Comparison of ENCODE assay signal across 24 cellular contexts in genomic region chr19:49413348-49413747, GRCh38. TPM values are rescaled to one million over a fixed set of nuclear protein-coding genes. Genes with fewer than 3 reads are reported as not detected.
DNase-seq lines count a peak whose midpoint lies in the region; ATAC-seq, FAIRE-seq and TF ChIP-seq lines count a peak whose summit lies in the region.
"Had no signal": no experiment of that assay in that cellular context is flagged by ENCODE, and none has a peak within 500 bp of the region (broad histone marks: within the 10 kb centered on the region; RNA-seq: fewer than 3 reads in every experiment).

No MANE protein-coding gene starts in this region.

- H3K36me3 ChIP-seq in heart left ventricle (no peaks in the 10 kb centered on the region), kidney (ENCODE audit: control insufficient read depth in 1 of 2, insufficient read depth in 2 of 2, low read length in 2 of 2) (no peaks in the 10 kb centered on the region), small intestine (ENCODE audit: control insufficient read depth in 2 of 2, insufficient read depth in 2 of 2, low read length in 2 of 2) (no peaks in the 10 kb centered on the region)

- H3K4me1 ChIP-seq in heart left ventricle: peaks cover 0 to 19% (median 0%) of the 10 kb centered on the region in 12 donors
- no peaks in the 10 kb centered on the region for H3K4me1 ChIP-seq in kidney (ENCODE audit: control insufficient read depth in 1 of 2, insufficient read depth in 1 of 2, low read depth in 1 of 2, low read length in 2 of 2)
- no peaks in the 10 kb centered on the region for H3K4me1 ChIP-seq in small intestine (ENCODE audit: control insufficient read depth in 2 of 2, insufficient read depth in 1 of 2, low read depth in 1 of 2, low read length in 1 of 2)

- no peak for TF ChIP-seq POLR2A in heart left ventricle (IDR thresholded peaks at IDR 0.05)

- H3K4me3 ChIP-seq in heart left ventricle: no peak overlapping the region
- no peak overlapping the region for H3K4me3 ChIP-seq in kidney (ENCODE audit: low read length in 2 of 2)
- H3K4me3 ChIP-seq in small intestine (ENCODE audit: low read depth in 1 of 2, low read length in 2 of 2): no peak overlapping the region

- no peak for TF ChIP-seq CTCF in heart left ventricle (IDR thresholded peaks at IDR 0.05)
- TF ChIP-seq CTCF in kidney (IDR thresholded peaks at IDR 0.05; ENCODE audit: borderline replicate concordance, extremely low read depth, insufficient read depth): no peak

- 57 to 61% (median 59%) methylated on average over 9 of the region's 9 CpGs for WGBS in heart left ventricle, 4 donors
- 62 to 79% (median 71%) methylated on average over 9 of the region's 9 CpGs for WGBS in small intestine, 3 donors

- H3K27me3 ChIP-seq in heart left ventricle (peaks cover 0 to 38% (median 6%) of the 10 kb centered on the region in 9 donors), small intestine (ENCODE audit: control insufficient read depth in 2 of 2, insufficient read depth in 2 of 2, low read length in 2 of 2) (peaks cover 0 to 2% of the 10 kb centered on the region in 2 donors)

- peak in 3 of 5 donors; percentile 37 to 48 (median 40) for DNase-seq in heart left ventricle
- DNase-seq in left cardiac atrium: no peak
- peak; percentile 74 for DNase-seq in SK-N-DZ (ENCODE audit: low spot score)
- DNase-seq in kidney: peak; percentile 87
- no peak for DNase-seq in small intestine
- DNase-seq in NCI-H2107 treated with DMSO at 0.1 percent for 48 hours (lab: John Stamatoyannopoulos, UW; ENCODE audit: unreplicated experiment): no peak
- no peak for DNase-seq in NCI-H1105 (lab: John Stamatoyannopoulos, UW)
- DNase-seq: activated CD8-positive, alpha-beta memory T cell treated with anti-CD3 and anti-CD28 coated beads, Interleukin-2, amount 50 U/mL, for 48 hours; activated effector memory CD4-positive, alpha-beta T cell treated with anti-CD3 and anti-CD28 coated beads, Interleukin-2, amount 50 U/mL, for 16 hours; DMS 273 treated with DMSO at 0.1 percent for 48 hours; foreskin melanocyte; HCEC 1CT; kidney glomerular epithelial cell; NCI-H526 treated with DMSO at 0.1 percent for 48 hours; SIG-M5 had no signal

- H3K9me3 ChIP-seq in heart left ventricle (no peaks in the 10 kb centered on the region), kidney (ENCODE audit: control insufficient read depth in 1 of 2, low read length in 2 of 2) (no peaks in the 10 kb centered on the region), small intestine (ENCODE audit: control insufficient read depth, low read depth) (no peaks in the 10 kb centered on the region)

- no peak overlapping the region for H3K9ac ChIP-seq in kidney (ENCODE audit: low read length in 2 of 2)

- ATAC-seq in heart left ventricle (peak in 1 of 4 donors; percentile 60), left cardiac atrium (no peak), HG02798 (IDR thresholded peaks at IDR 0.05; ENCODE audit: poor library complexity, unreplicated experiment) (no peak)

- FAIRE-seq in kidney (lab: Jason Lieb, UNC) (no peak), small intestine (lab: Jason Lieb, UNC) (no peak)
- FAIRE-seq: G401.6, urothelium cell line had no signal

- H3K27ac ChIP-seq in heart left ventricle: no peak overlapping the region
- H3K27ac ChIP-seq in kidney (ENCODE audit: low read depth in 2 of 2, low read length in 2 of 2): no peak overlapping the region
- H3K27ac ChIP-seq in small intestine (ENCODE audit: low read depth in 1 of 2, low read length in 1 of 2): no peak overlapping the region
- H3K27ac ChIP-seq: VCaP had no signal

- intact Hi-C loops in heart left ventricle (cut with DNase I): no loop called here
- intact Hi-C loops in left cardiac atrium (cut with DNase I): loop anchor here in 1 of 2 donors (10.0 kb wide), 1 partner anchor 129 kb away; no protein-coding TSS in a partner anchor
- intact Hi-C loops in kidney (cut with DNase I): no loop called here

RNA-seq across cellular contexts. Expression of gene PTH2, which starts 9.9 kb away (rescaled TPM):
- total RNA-seq in heart left ventricle: not detected
- polyA plus RNA-seq in heart left ventricle: not detected
- not detected for total RNA-seq in left cardiac atrium
- polyA plus RNA-seq in SK-N-DZ (2014; cell fraction: cytosol; rRNA removed): not detected in 2 replicates
- polyA plus RNA-seq in SK-N-DZ (2014; cell fraction: nucleus; rRNA removed): not detected in 2 replicates
- not detected for total RNA-seq in kidney
- polyA plus RNA-seq in kidney (ENCODE audit: insufficient read depth, low read depth, low replicate concordance): not detected
- polyA plus RNA-seq in small intestine: not detected
- total RNA-seq: dermis microvascular lymphatic vessel endothelial cell; mucosa of gallbladder; subcutaneous adipose tissue; T-helper 2 cell treated with Interferon-gamma antibody and Interleukin-4, amounts not matched to agents 100 ng/mL and 5 ng/mL, for 36 hours had no signal
- polyA plus RNA-seq: adipose tissue had no signal

RNA-seq across cellular contexts. Expression of gene GFY, which starts 11.8 kb away (rescaled TPM):
- total RNA-seq in heart left ventricle: not detected
- under 1 TPM in 1 of 2 donors, not detected in 1; 0.12 TPM for polyA plus RNA-seq in heart left ventricle
- not detected for total RNA-seq in left cardiac atrium
- polyA plus RNA-seq in SK-N-DZ (2014; cell fraction: cytosol; rRNA removed): not detected in 2 replicates
- polyA plus RNA-seq in SK-N-DZ (2014; cell fraction: nucleus; rRNA removed): not detected in 2 replicates
- total RNA-seq in kidney: not detected
- not detected for polyA plus RNA-seq in kidney (ENCODE audit: insufficient read depth, low read depth, low replicate concordance)
- polyA plus RNA-seq in small intestine: not detected
- total RNA-seq: dermis microvascular lymphatic vessel endothelial cell; mucosa of gallbladder; subcutaneous adipose tissue; T-helper 2 cell treated with Interferon-gamma antibody and Interleukin-4, amounts not matched to agents 100 ng/mL and 5 ng/mL, for 36 hours had no signal
- polyA plus RNA-seq: adipose tissue had no signal

RNA-seq across cellular contexts. Expression of gene KASH5, which starts 25.3 kb away (rescaled TPM):
- total RNA-seq in heart left ventricle (not detected), left cardiac atrium (not detected), kidney (not detected)
- polyA plus RNA-seq in heart left ventricle (not detected), kidney (ENCODE audit: insufficient read depth, low read depth, low replicate concordance) (not detected), small intestine (not detected)
- polyA plus RNA-seq in SK-N-DZ (2014; cell fraction: cytosol; rRNA removed): not detected in 2 replicates
- not detected in 2 replicates for polyA plus RNA-seq in SK-N-DZ (2014; cell fraction: nucleus; rRNA removed)
- total RNA-seq: dermis microvascular lymphatic vessel endothelial cell, mucosa of gallbladder, subcutaneous adipose tissue had no signal

RNA-seq across cellular contexts. Expression of gene SLC17A7, which starts 28.0 kb away (rescaled TPM):
- total RNA-seq in heart left ventricle (1 to 10 TPM in 4 of 9 donors, under 1 TPM in 5; 0.46 to 1.6 (median 0.89) TPM), left cardiac atrium (1 to 10 TPM; 1.7 to 2.5 TPM), kidney (1.4 TPM)
- polyA plus RNA-seq in heart left ventricle (1 to 10 TPM in 1 of 2 donors, under 1 TPM in 1; 0.64 to 1.1 TPM), kidney (ENCODE audit: insufficient read depth, low read depth, low replicate concordance) (0.45 TPM), small intestine (1 to 10 TPM in 1 of 3 donors, under 1 TPM in 2; 0.22 to 1.1 (median 0.27) TPM)
- polyA plus RNA-seq in SK-N-DZ (2014; cell fraction: cytosol; rRNA removed): not detected in 2 replicates
- polyA plus RNA-seq in SK-N-DZ (2014; cell fraction: nucleus; rRNA removed): 0.16 TPM in 1 of 2 replicates, not detected in the other

RNA-seq across cellular contexts. Expression of gene PIH1D1, which starts 38.3 kb away (rescaled TPM):
- total RNA-seq in heart left ventricle (10 to 100 TPM; 16.3 to 49.9 (median 31.1) TPM), left cardiac atrium (10 to 100 TPM; 32.2 to 42.5 TPM), kidney (74.0 TPM)
- polyA plus RNA-seq in heart left ventricle (10 to 100 TPM; 22.6 to 57.6 TPM), kidney (ENCODE audit: insufficient read depth, low read depth, low replicate concordance) (97.2 TPM), small intestine (100 to 1,000 TPM in 1 of 3 donors, 10 to 100 TPM in 2; 87.7 to 115 (median 91.6) TPM)
- 105 and 107 TPM in 2 replicates for polyA plus RNA-seq in SK-N-DZ (2014; cell fraction: cytosol; rRNA removed)
- 190 and 225 TPM in 2 replicates for polyA plus RNA-seq in SK-N-DZ (2014; cell fraction: nucleus; rRNA removed)

Comparison
In these comparisons a context has a peak if more than half of its experiments do, and no peak if none do; other contexts are left out.
1. DNase-seq: peak in heart left ventricle (3 of 5), SK-N-DZ (single experiment) and kidney (single experiment); none in left cardiac atrium (single experiment), small intestine (single experiment), NCI-H2107 treated with DMSO at 0.1 percent for 48 hours (single experiment) and NCI-H1105 (single experiment).